Comparison of ENCODE assay signal across 29 cellular contexts in the genomic region with DNA sequence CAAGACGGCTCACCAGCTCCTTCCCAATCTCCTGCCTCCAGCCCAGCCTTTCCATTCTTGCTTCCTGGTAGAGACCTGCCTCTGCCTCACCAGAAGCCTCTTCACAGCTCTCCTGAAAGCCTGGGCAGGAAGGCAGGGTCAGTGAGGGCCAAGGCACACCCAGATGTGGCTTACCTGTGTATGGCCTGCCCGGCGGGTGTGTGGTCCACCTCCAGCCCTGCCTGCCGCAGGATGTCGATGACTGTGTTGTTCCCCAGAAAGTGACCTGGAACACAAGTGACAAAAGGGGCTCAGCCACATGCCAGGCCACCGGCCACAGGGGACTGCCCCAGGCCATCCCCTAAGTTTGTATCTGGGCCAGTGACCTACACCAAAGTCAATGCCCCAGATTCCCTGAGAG.
"Had no signal": no experiment of that assay in that cellular context is flagged by ENCODE, and none has a peak within 500 bp of the region (broad histone marks: within the 10 kb centered on the region; RNA-seq: fewer than 3 reads in every experiment).

No MANE protein-coding gene starts in this region.

- H3K36me3 ChIP-seq: neural progenitor cell, neutrophil, ovary, prostate gland, right lobe of liver, sigmoid colon, stomach, thoracic aorta, thyroid gland, upper lobe of left lung, vagina had no signal

- H3K4me1 ChIP-seq: parathyroid adenoma, prostate gland had no signal

- DNase-seq: naive thymus-derived CD4-positive, alpha-beta T cell; natural killer cell; nucleus accumbens; ovary; retina; right cardiac atrium; right lobe of liver; sigmoid colon; small intestine; stimulated activated CD4-positive, alpha-beta T cell treated with anti-CD3 and anti-CD28 coated beads, Interleukin-15, amount 100 ng/mL, for 24 hours; stimulated activated CD4-positive, alpha-beta T cell treated with anti-CD3 and anti-CD28 coated beads, Interleukin-2, amount 100 ng/mL, for 24 hours; stimulated activated CD4-positive, alpha-beta T cell treated with anti-CD3 and anti-CD28 coated beads, Interleukin-2, amount 100 ng/mL, for 48 hours; stimulated activated CD4-positive, alpha-beta T cell treated with anti-CD3 and anti-CD28 coated beads, Interleukin-4, amount 100 ng/mL, for 24 hours; stimulated activated naive B cell treated with anti-CD40 and anti-IgM and Interleukin-4, amounts not matched to agents 10 μg/mL and 1 μg/mL and 100 μg/mL, for 72 hours; stimulated activated naive CD4-positive, alpha-beta T cell treated with Interleukin-2 at 50 U/mL for 16 hours; stomach; thyroid gland; trophoblast cell had no signal

- H3K4me3 ChIP-seq: neural progenitor cell, ovary, prostate gland, right lobe of liver, sigmoid colon, stomach, thoracic aorta, thyroid gland, tibial nerve, upper lobe of left lung, vagina had no signal

- H3K27me3 Mint-ChIP-seq: stimulated activated naive CD8-positive, alpha-beta T cell treated with anti-CD3 and anti-CD28 coated beads, Interleukin-15, Interleukin-2, amounts not matched to agents 100 ng/mL and 50 ng/mL, for 24 hours had no signal

- H3K4me3 Mint-ChIP-seq: naive thymus-derived CD4-positive, alpha-beta T cell; natural killer cell; nephron; neural progenitor cell; stimulated activated effector memory CD8-positive, alpha-beta T cell treated with anti-CD3 and anti-CD28 coated beads, Interleukin-12 subunit alpha, Interleukin-12 subunit beta, amount 100 ng/mL, for 72 hours; stimulated activated naive B cell treated with anti-CD40 and anti-IgM and Interleukin-4, amounts not matched to agents 10 μg/mL and 1 μg/mL and 100 μg/mL, for 72 hours; stimulated activated naive CD8-positive, alpha-beta T cell treated with anti-CD3 and anti-CD28 coated beads, Interleukin-15, Interleukin-2, amounts not matched to agents 100 ng/mL and 50 ng/mL, for 24 hours had no signal

- H3K36me3 Mint-ChIP-seq: naive thymus-derived CD4-positive, alpha-beta T cell; natural killer cell; stimulated activated effector memory CD8-positive, alpha-beta T cell treated with anti-CD3 and anti-CD28 coated beads, Interleukin-12 subunit alpha, Interleukin-12 subunit beta, amount 100 ng/mL, for 72 hours; stimulated activated naive B cell treated with anti-CD40 and anti-IgM and Interleukin-4, amounts not matched to agents 10 μg/mL and 1 μg/mL and 100 μg/mL, for 72 hours had no signal

- H3K9me3 Mint-ChIP-seq: naive thymus-derived CD4-positive, alpha-beta T cell; natural killer cell; nephron; neural progenitor cell; stimulated activated effector memory CD8-positive, alpha-beta T cell treated with anti-CD3 and anti-CD28 coated beads, Interleukin-12 subunit alpha, Interleukin-12 subunit beta, amount 100 ng/mL, for 72 hours; stimulated activated naive CD8-positive, alpha-beta T cell treated with anti-CD3 and anti-CD28 coated beads, Interleukin-15, Interleukin-2, amounts not matched to agents 100 ng/mL and 50 ng/mL, for 24 hours had no signal

- H3K27ac ChIP-seq: neural progenitor cell, neutrophil, ovary, parathyroid adenoma, prostate gland, right lobe of liver, sigmoid colon, stomach, thoracic aorta, thyroid gland, tibial nerve, upper lobe of left lung, vagina had no signal

- H2AFZ ChIP-seq: neural progenitor cell, parathyroid adenoma had no signal

- H3K9ac ChIP-seq: neural progenitor cell, parathyroid adenoma had no signal

- H3K4me1 Mint-ChIP-seq: naive thymus-derived CD4-positive, alpha-beta T cell; natural killer cell; stimulated activated effector memory CD8-positive, alpha-beta T cell treated with anti-CD3 and anti-CD28 coated beads, Interleukin-12 subunit alpha, Interleukin-12 subunit beta, amount 100 ng/mL, for 72 hours; stimulated activated naive B cell treated with anti-CD40 and anti-IgM and Interleukin-4, amounts not matched to agents 10 μg/mL and 1 μg/mL and 100 μg/mL, for 72 hours had no signal

- H3K27me3 ChIP-seq: neural progenitor cell, ovary, right lobe of liver, sigmoid colon, stomach, thyroid gland, tibial nerve, upper lobe of left lung, vagina had no signal

- H3K4me2 ChIP-seq: neural progenitor cell had no signal

- H3K79me2 ChIP-seq: parathyroid adenoma had no signal

- H3K27ac Mint-ChIP-seq: naive thymus-derived CD4-positive, alpha-beta T cell; natural killer cell; nephron; neural progenitor cell; stimulated activated effector memory CD8-positive, alpha-beta T cell treated with anti-CD3 and anti-CD28 coated beads, Interleukin-12 subunit alpha, Interleukin-12 subunit beta, amount 100 ng/mL, for 72 hours; stimulated activated naive B cell treated with anti-CD40 and anti-IgM and Interleukin-4, amounts not matched to agents 10 μg/mL and 1 μg/mL and 100 μg/mL, for 72 hours; stimulated activated naive CD8-positive, alpha-beta T cell treated with anti-CD3 and anti-CD28 coated beads, Interleukin-15, Interleukin-2, amounts not matched to agents 100 ng/mL and 50 ng/mL, for 24 hours had no signal

- H3K9me3 ChIP-seq: neutrophil, ovary, prostate gland, right lobe of liver, sigmoid colon, stomach, thoracic aorta, thyroid gland, tibial nerve, upper lobe of left lung, vagina had no signal

- ATAC-seq: naive thymus-derived CD4-positive, alpha-beta T cell; natural killer cell; right cardiac atrium; right lobe of liver; stimulated activated effector memory CD8-positive, alpha-beta T cell treated with anti-CD3 and anti-CD28 coated beads, Interleukin-12 subunit alpha, Interleukin-12 subunit beta, amount 100 ng/mL, for 72 hours; stimulated activated naive B cell treated with anti-CD40 and anti-IgM and Interleukin-4, amounts not matched to agents 10 μg/mL and 1 μg/mL and 100 μg/mL, for 72 hours had no signal
